Comparison of ENCODE assay signal across 1 cellular context in the genomic region with DNA sequence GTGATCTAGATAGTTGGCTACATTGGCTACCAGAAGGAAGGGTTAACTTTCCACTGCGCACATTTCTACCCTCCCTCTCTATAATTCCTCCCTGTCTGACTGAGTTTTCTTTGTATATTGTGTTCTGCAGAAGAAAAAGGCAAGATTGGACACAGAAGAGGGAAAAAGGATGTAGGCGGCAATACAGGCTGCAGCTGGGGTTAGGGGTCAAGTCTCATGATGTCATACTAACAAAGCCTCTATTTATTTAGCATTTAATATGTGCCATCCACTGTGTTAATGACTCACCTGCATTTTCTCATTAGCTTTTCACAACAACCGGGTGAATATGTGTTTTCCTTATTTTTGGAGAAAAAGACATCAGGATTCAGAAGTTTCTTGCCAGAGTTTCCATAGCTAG.
TF ChIP-seq lines count a peak whose summit lies in the region.

No MANE protein-coding gene starts in this region.

TF ChIP-seq in GM12878, 131 proteins besides CTCF, POLR2A, EP300 and RAD21:
- TF ChIP-seq NR2F1 (conservative IDR thresholded peaks at IDR 0.05) (0 out of 2 replicates have a peak, but pooled peaks have one; percentile 30), MYC (IDR thresholded peaks at IDR 0.05; ENCODE audit: insufficient read depth, insufficient read length, insufficient replicate concordance, low read length, severe bottlenecking) (no peak)
